ENCODE assay signal across 25 cellular contexts in genomic region chr2:37441055-37441454, GRCh38.
"Had no signal": no experiment of that assay in that cellular context is flagged by ENCODE, and none has a peak within 500 bp of the region (broad histone marks: within the 10 kb centered on the region; RNA-seq: fewer than 3 reads in every experiment).

No MANE protein-coding gene starts in this region.

- H3K36me3 Mint-ChIP-seq: activated naive CD4-positive, alpha-beta T cell treated with anti-CD3 and anti-CD28 coated beads, Interleukin-2, amount 50 U/mL, for 24 hours; naive B cell had no signal

- H3K4me3 Mint-ChIP-seq: activated CD4-positive, alpha-beta T cell treated with anti-CD3 and anti-CD28 coated beads, Interleukin-2, amount 10 ng/mL, durations not matched to agents 24 days and 14 days; activated CD8-positive, alpha-beta memory T cell treated with anti-CD3 and anti-CD28 coated beads, Interleukin-2, amount 10 ng/mL, durations not matched to agents 7 days and 5 days; activated CD8-positive, alpha-beta T cell treated with anti-CD3 and anti-CD28 coated beads for 36 hours; activated naive CD4-positive, alpha-beta T cell treated with anti-CD3 and anti-CD28 coated beads, Interleukin-2, amount 50 U/mL, for 24 hours; naive B cell; T-helper 1 cell treated with Interleukin-12 subunit alpha and Interleukin-12 subunit beta and Interleukin-4 antibody, amounts not matched to agents 30 μg/mL and 1 μg/mL, for 36 hours had no signal

- FAIRE-seq: urothelium cell line had no signal

- H3K4me1 ChIP-seq: adrenal gland, heart right ventricle, lower lobe of right lung, right lobe of liver, stomach, suprapubic skin, transverse colon had no signal

- H3K4me1 Mint-ChIP-seq: activated CD4-positive, alpha-beta T cell treated with anti-CD3 and anti-CD28 coated beads, Interleukin-2, amount 10 ng/mL, durations not matched to agents 24 days and 14 days; activated CD8-positive, alpha-beta memory T cell treated with anti-CD3 and anti-CD28 coated beads, Interleukin-2, amount 10 ng/mL, durations not matched to agents 7 days and 5 days; activated naive CD4-positive, alpha-beta T cell treated with anti-CD3 and anti-CD28 coated beads, Interleukin-2, amount 50 U/mL, for 24 hours; naive B cell had no signal

- DNase-seq: activated CD4-positive, alpha-beta T cell treated with anti-CD3 and anti-CD28 coated beads, Interleukin-2, amount 10 ng/mL, durations not matched to agents 24 days and 14 days; activated CD8-positive, alpha-beta memory T cell treated with anti-CD3 and anti-CD28 coated beads, Interleukin-2, amount 10 ng/mL, durations not matched to agents 7 days and 5 days; activated CD8-positive, alpha-beta T cell treated with anti-CD3 and anti-CD28 coated beads for 36 hours; activated gamma-delta T cell; activated T-cell treated with anti-CD3 and anti-CD28 coated beads for 4 hours; adrenal gland; cerebellar nuclear complex; heart right ventricle; islet precursor cell; lower lobe of right lung; mesendoderm; naive B cell; nucleus accumbens; right lobe of liver; stimulated activated CD4-positive, alpha-beta T cell treated with anti-CD3 and anti-CD28 coated beads, Interleukin-1b, Interleukin-23, amount 100 ng/mL, for 48 hours; stomach; transverse colon had no signal

- H3K36me3 ChIP-seq: adrenal gland, heart right ventricle, lower lobe of right lung, right lobe of liver, stomach, suprapubic skin, transverse colon had no signal

- H3K27me3 Mint-ChIP-seq: activated CD8-positive, alpha-beta T cell treated with anti-CD3 and anti-CD28 coated beads for 36 hours; activated naive CD4-positive, alpha-beta T cell treated with anti-CD3 and anti-CD28 coated beads, Interleukin-2, amount 50 U/mL, for 24 hours had no signal

- H3K9me3 ChIP-seq: adrenal gland, lower lobe of right lung, right lobe of liver, suprapubic skin, transverse colon had no signal

- H3K27ac Mint-ChIP-seq: activated CD4-positive, alpha-beta T cell treated with anti-CD3 and anti-CD28 coated beads, Interleukin-2, amount 10 ng/mL, durations not matched to agents 24 days and 14 days; activated CD8-positive, alpha-beta memory T cell treated with anti-CD3 and anti-CD28 coated beads, Interleukin-2, amount 10 ng/mL, durations not matched to agents 7 days and 5 days; activated CD8-positive, alpha-beta T cell treated with anti-CD3 and anti-CD28 coated beads for 36 hours; activated naive CD4-positive, alpha-beta T cell treated with anti-CD3 and anti-CD28 coated beads, Interleukin-2, amount 50 U/mL, for 24 hours; naive B cell; T-helper 1 cell treated with Interleukin-12 subunit alpha and Interleukin-12 subunit beta and Interleukin-4 antibody, amounts not matched to agents 30 μg/mL and 1 μg/mL, for 36 hours had no signal

- H3K27ac ChIP-seq: adrenal gland, coronary artery, epithelial cell of prostate, heart right ventricle, lower lobe of right lung, right lobe of liver, skin epidermis, stomach, suprapubic skin, transverse colon had no signal

- H3K4me3 ChIP-seq: adrenal gland, coronary artery, heart right ventricle, lower lobe of right lung, right lobe of liver, skin epidermis, stomach, suprapubic skin, transverse colon had no signal

- H3K9me3 Mint-ChIP-seq: T-helper 1 cell treated with Interleukin-12 subunit alpha and Interleukin-12 subunit beta and Interleukin-4 antibody, amounts not matched to agents 30 μg/mL and 1 μg/mL, for 36 hours had no signal

- H3K27me3 ChIP-seq: adrenal gland, heart right ventricle, right lobe of liver, stomach, suprapubic skin, transverse colon had no signal

- ATAC-seq: activated CD8-positive, alpha-beta memory T cell treated with anti-CD3 and anti-CD28 coated beads, Interleukin-2, amount 10 ng/mL, durations not matched to agents 7 days and 5 days; activated CD8-positive, alpha-beta T cell treated with anti-CD3 and anti-CD28 coated beads for 36 hours; heart right ventricle; left lobe of liver; lower lobe of right lung; right lobe of liver had no signal
